ENCODE assay signal across 8 cellular contexts in genomic region chr6:32153835-32154513, GRCh38. TPM values are rescaled to one million over a fixed set of nuclear protein-coding genes. Genes with fewer than 3 reads are reported as not detected.
A peak's percentile ranks its signal among the peaks of the same experiment; 100 is the strongest.
DNase-seq lines count a peak whose midpoint lies in the region; ATAC-seq and TF ChIP-seq lines count a peak whose summit lies in the region.

PPT2 (plus strand) TSS chr6:32154141; CDS start chr6:32154595, 454 bp downstream.

- peaks cover 26% of the 10 kb centered on the region for H3K36me3 Mint-ChIP-seq in CD4-positive, alpha-beta T cell (ENCODE audit: low read depth)

- intact Hi-C loops in CD4-positive, alpha-beta T cell (cut with DNase I, micrococcal nuclease) = loop anchor here (1.0 to 10.0 kb wide), 6 partner anchors 23 to 109 kb away; partner anchors contain the start of genes FKBPL (in 2 of the 2) and RNF5 (in 1 of the 2)

- peak within 1 kb of the TSS; percentile 51 for H3K27ac ChIP-seq in CD4-positive, alpha-beta T cell (ENCODE audit: low read depth, low read length)

- ATAC-seq in CD4-positive, alpha-beta T cell (ENCODE audit: poor library complexity) = peak; percentile 67
- ATAC-seq in HG02610 (IDR thresholded peaks at IDR 0.05; ENCODE audit: unreplicated experiment) = peak; percentile 28
- ATAC-seq in GM18861 (IDR thresholded peaks at IDR 0.05; ENCODE audit: unreplicated experiment) = no peak

- H3K4me3 Mint-ChIP-seq in CD4-positive, alpha-beta T cell = peak within 1 kb of the TSS; percentile 96

- DNase-seq in CD4-positive, alpha-beta T cell = peak; percentile 38 to 73 (median 52)
- DNase-seq in NCI-H345 (lab: John Stamatoyannopoulos, UW) = peak; percentile 77
- peak; percentile 55 for DNase-seq in activated CD4-positive, CD25-positive, alpha-beta regulatory T cell treated with anti-CD3 and anti-CD28 coated beads, Interleukin-2, amount 50 U/mL, for 72 hours
- DNase-seq in central memory CD4-positive, alpha-beta T cell = peak; percentile 70
- DNase-seq in iris pigment epithelial cell (ENCODE audit: low read depth) = peak; percentile 97
- DNase-seq in smooth muscle cell of the brain vasculature (ENCODE audit: low read depth, low spot score) = peak; percentile 84

- peak within 1 kb of the TSS; percentile 88 for H3K27ac Mint-ChIP-seq in CD4-positive, alpha-beta T cell

- TF ChIP-seq CTCF in CD4-positive, alpha-beta T cell (IDR thresholded peaks at IDR 0.05) = no peak

- peaks cover 21% of the 10 kb centered on the region for H3K27me3 Mint-ChIP-seq in CD4-positive, alpha-beta T cell

- CTCF ChIA-PET in CD4-positive, alpha-beta T cell (lab: Charles Lee) = interaction anchor here (1.2 to 1.3 kb wide), 3 partner anchors 26 to 41 kb away, joined by 5 to 9 read pairs (median 8); partner anchors contain the start of gene ATF6B

- H3K27me3 ChIP-seq in CD4-positive, alpha-beta T cell (ENCODE audit: control insufficient read depth, insufficient read depth, low read length) = peaks cover 3% of the 10 kb centered on the region

- H3K4me1 Mint-ChIP-seq in CD4-positive, alpha-beta T cell (ENCODE audit: low read depth) = peaks cover 64% of the 10 kb centered on the region

- POLR2A ChIA-PET in CD4-positive, alpha-beta T cell (lab: Charles Lee) = interaction anchor here (0.5 to 1.2 kb wide), 7 partner anchors 11 to 106 kb away, joined by 3 to 10 read pairs (median 5); partner anchors contain the start of genes AGPAT1, ATF6B, EGFL8 and FKBPL

- no peaks in the 10 kb centered on the region for H3K9me3 ChIP-seq in CD4-positive, alpha-beta T cell (ENCODE audit: control insufficient read depth, low read length)

- no peaks in the 10 kb centered on the region for H3K9me3 Mint-ChIP-seq in CD4-positive, alpha-beta T cell

RNA-seq across cellular contexts. Expression of gene PPT2, which starts in this region (rescaled TPM):
- 1 to 10 TPM; 8.7 to 8.9 TPM for total RNA-seq in CD4-positive, alpha-beta T cell
